Comparison of ENCODE assay signal across 15 cellular contexts in genomic region chr17:16662936-16663335, GRCh38.
"Had no signal": no experiment of that assay in that cellular context is flagged by ENCODE, and none has a peak within 500 bp of the region (broad histone marks: within the 10 kb centered on the region; RNA-seq: fewer than 3 reads in every experiment).

No MANE protein-coding gene starts in this region.

- H3K36me3 ChIP-seq: heart left ventricle, ovary, sigmoid colon had no signal

- DNase-seq: activated B cell treated with CpG ODN at 0.5 μM for 24 hours; activated CD4-positive, alpha-beta T cell treated with anti-CD3 and anti-CD28 coated beads, Interleukin-2, amount 10 ng/mL, durations not matched to agents 24 days and 14 days; activated gamma-delta T cell treated with Interleukin-2 at 50 U/mL for 16 hours; amygdala; foreskin melanocyte; heart left ventricle; ovary; sigmoid colon; stimulated activated CD4-positive, alpha-beta T cell treated with anti-CD3 and anti-CD28 coated beads, Interleukin-2, amount 100 ng/mL, for 24 hours had no signal

- H3K9me3 Mint-ChIP-seq: activated B cell treated with CpG ODN at 0.5 μM for 24 hours; central memory CD8-positive, alpha-beta T cell had no signal

- H3K4me3 Mint-ChIP-seq: activated B cell treated with CpG ODN at 0.5 μM for 24 hours; activated CD4-positive, alpha-beta T cell treated with anti-CD3 and anti-CD28 coated beads, Interleukin-2, amount 10 ng/mL, durations not matched to agents 24 days and 14 days; activated naive CD8-positive, alpha-beta T cell; brain; central memory CD8-positive, alpha-beta T cell; neural crest cell; T-helper 1 cell treated with Interleukin-12 subunit alpha and Interleukin-12 subunit beta and Interleukin-4 antibody, amounts not matched to agents 30 μg/mL and 1 μg/mL, for 36 hours had no signal

- H3K4me1 Mint-ChIP-seq: brain; central memory CD8-positive, alpha-beta T cell; neural crest cell had no signal

- H3K9me3 ChIP-seq: heart left ventricle, ovary, sigmoid colon had no signal

- H3K27me3 ChIP-seq: ovary had no signal

- H3K27ac Mint-ChIP-seq: activated B cell treated with CpG ODN at 0.5 μM for 24 hours; activated CD4-positive, alpha-beta T cell treated with anti-CD3 and anti-CD28 coated beads, Interleukin-2, amount 10 ng/mL, durations not matched to agents 24 days and 14 days; activated naive CD8-positive, alpha-beta T cell; brain; T-helper 1 cell treated with Interleukin-12 subunit alpha and Interleukin-12 subunit beta and Interleukin-4 antibody, amounts not matched to agents 30 μg/mL and 1 μg/mL, for 36 hours had no signal

- H3K27ac ChIP-seq: coronary artery, heart left ventricle, ovary, sigmoid colon had no signal

- H3K4me3 ChIP-seq: coronary artery, heart left ventricle, ovary, sigmoid colon had no signal

- H3K36me3 Mint-ChIP-seq: brain had no signal
